In the genomic region with DNA sequence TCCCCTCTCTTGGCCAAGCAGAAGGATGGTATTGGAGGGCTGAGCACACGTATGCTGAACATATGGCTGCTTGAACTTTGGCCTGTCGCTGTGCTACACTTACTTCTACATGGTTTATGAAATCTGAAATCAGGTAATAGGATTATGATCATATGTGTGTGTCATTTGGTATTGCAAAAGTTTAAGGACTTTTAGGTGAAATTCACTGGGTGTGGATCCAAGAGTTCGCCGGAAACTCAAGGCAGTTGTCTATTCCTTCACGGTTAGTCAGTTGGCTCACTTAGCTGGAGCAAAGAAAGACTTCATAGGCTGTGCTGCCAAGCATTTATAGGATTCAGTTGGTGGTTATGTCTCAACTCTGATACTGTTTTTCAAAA, we compare ENCODE assay signal across 1 cellular context.
TF ChIP-seq lines count a peak whose summit lies in the region.

No MANE protein-coding gene starts in this region.

TF ChIP-seq in HCT116, 20 proteins besides CTCF, POLR2A, EP300 and RAD21 (continued from another document):
- no peak for TF ChIP-seq SRF (IDR thresholded peaks at IDR 0.05; ENCODE audit: low read depth)
- TF ChIP-seq SP1 (IDR thresholded peaks at IDR 0.05; ENCODE audit: low read depth): no peak
- TF ChIP-seq ELF1 (IDR thresholded peaks at IDR 0.05; ENCODE audit: borderline replicate concordance, low read depth): no peak
- no peak for TF ChIP-seq POLR2AphosphoS5 (IDR thresholded peaks at IDR 0.05; ENCODE audit: low read depth, low read length)
- no peak for TF ChIP-seq EGR1 (IDR thresholded peaks at IDR 0.05; ENCODE audit: low read depth)
TF ChIP-seq in HCT116: peak in this region for 0.
